25 cellular contexts compared by ENCODE assay signal in the genomic region with DNA sequence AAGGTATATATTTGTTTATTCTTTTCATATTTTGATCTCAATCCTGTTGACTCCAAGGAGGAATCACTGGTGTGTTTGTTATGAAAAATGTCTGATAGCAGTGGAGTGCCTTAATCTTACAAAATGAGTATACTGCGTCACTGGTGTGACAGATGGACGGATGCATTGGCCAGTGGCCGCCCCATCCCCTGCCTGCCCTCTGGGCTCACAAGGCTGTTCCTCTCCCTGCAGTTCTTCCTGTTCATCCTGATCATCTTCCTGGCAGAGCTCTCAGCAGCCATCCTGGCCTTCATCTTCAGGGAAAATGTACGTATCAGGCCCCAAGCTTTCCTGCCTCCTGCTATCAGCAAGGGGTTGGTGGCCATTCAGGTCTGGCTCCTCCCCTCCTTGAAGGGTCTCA.
"Had no signal": no experiment of that assay in that cellular context is flagged by ENCODE, and none has a peak within 500 bp of the region (broad histone marks: within the 10 kb centered on the region; RNA-seq: fewer than 3 reads in every experiment).

No MANE protein-coding gene starts in this region.

- H3K9me3 ChIP-seq: left ventricle myocardium inferior, mucosa of descending colon, neutrophil, right atrium auricular region, right lobe of liver, tibial nerve, uterus had no signal

- H3K4me3 Mint-ChIP-seq: mesothelial cell of epicardium; naive thymus-derived CD4-positive, alpha-beta T cell; natural killer cell treated with Interleukin-12 subunit alpha and Interleukin-12 subunit beta and Interleukin-15 and Interleukin-18, amount 100 ng/mL, for 72 hours; stimulated activated naive B cell treated with anti-CD40 and anti-IgM and Interleukin-4, amounts not matched to agents 10 μg/mL and 1 μg/mL and 100 μg/mL, for 72 hours; type B pancreatic cell had no signal

- H3K27ac ChIP-seq: neutrophil, parathyroid adenoma, right lobe of liver, tibial nerve, uterus had no signal

- H3K4me1 Mint-ChIP-seq: mesothelial cell of epicardium; naive thymus-derived CD4-positive, alpha-beta T cell had no signal

- H3K4me3 ChIP-seq: left ventricle myocardium inferior, lung, mucosa of descending colon, right atrium auricular region, right lobe of liver, smooth muscle cell, tibial nerve, uterus had no signal

- H3K36me3 ChIP-seq: neutrophil, right lobe of liver, uterus had no signal

- H3K4me2 ChIP-seq: smooth muscle cell had no signal

- H3K4me1 ChIP-seq: parathyroid adenoma, tibial nerve, uterus had no signal

- H2AFZ ChIP-seq: parathyroid adenoma had no signal

- H3K9me3 Mint-ChIP-seq: mesothelial cell of epicardium; naive thymus-derived CD4-positive, alpha-beta T cell; natural killer cell treated with Interleukin-12 subunit alpha and Interleukin-12 subunit beta and Interleukin-15 and Interleukin-18, amount 100 ng/mL, for 72 hours; stimulated activated naive B cell treated with anti-CD40 and anti-IgM and Interleukin-4, amounts not matched to agents 10 μg/mL and 1 μg/mL and 100 μg/mL, for 72 hours; type B pancreatic cell had no signal

- DNase-seq: hypothalamus; islet precursor cell; left ventricle myocardium inferior; mesendoderm; mucosa of descending colon; naive thymus-derived CD4-positive, alpha-beta T cell; occipital lobe; right lobe of liver; stimulated activated CD4-positive, alpha-beta T cell treated with anti-CD3 and anti-CD28 coated beads, Interleukin-1b, Interleukin-23, amount 100 ng/mL, for 48 hours; stimulated activated CD4-positive, alpha-beta T cell treated with anti-CD3 and anti-CD28 coated beads, Interleukin-2, amount 100 ng/mL, for 48 hours; stimulated activated CD4-positive, alpha-beta T cell treated with anti-CD3 and anti-CD28 coated beads, Interleukin-4, amount 100 ng/mL, for 4 hours; stimulated activated CD8-positive, alpha-beta memory T cell treated with anti-CD3 and anti-CD28 coated beads, Interleukin-4, amount 100 ng/mL, for 48 hours; stimulated activated naive B cell treated with anti-CD40 and anti-IgM and Interleukin-4, amounts not matched to agents 10 μg/mL and 1 μg/mL and 100 μg/mL, for 72 hours; stimulated activated naive CD8-positive, alpha-beta T cell treated with anti-CD3 and anti-CD28 coated beads, Interleukin-15, Interleukin-2, amounts not matched to agents 100 U/mL and 50 U/mL, for 24 hours; uterus had no signal

- H3K36me3 Mint-ChIP-seq: mesothelial cell of epicardium; natural killer cell treated with Interleukin-12 subunit alpha and Interleukin-12 subunit beta and Interleukin-15 and Interleukin-18, amount 100 ng/mL, for 72 hours; stimulated activated naive B cell treated with anti-CD40 and anti-IgM and Interleukin-4, amounts not matched to agents 10 μg/mL and 1 μg/mL and 100 μg/mL, for 72 hours; type B pancreatic cell had no signal

- H3K27me3 Mint-ChIP-seq: naive thymus-derived CD4-positive, alpha-beta T cell; progenitor cell of endocrine pancreas; type B pancreatic cell had no signal

- H3K9ac ChIP-seq: parathyroid adenoma had no signal

- H3K27me3 ChIP-seq: right atrium auricular region, right lobe of liver, tibial nerve, uterus had no signal

- H3K27ac Mint-ChIP-seq: mesothelial cell of epicardium; natural killer cell treated with Interleukin-12 subunit alpha and Interleukin-12 subunit beta and Interleukin-15 and Interleukin-18, amount 100 ng/mL, for 72 hours; progenitor cell of endocrine pancreas; type B pancreatic cell had no signal
